In genomic region chr2:113966832-113967231, GRCh38 we compare ENCODE assay signal across 11 cellular contexts.
DNase-seq lines count a peak whose midpoint lies in the region; ATAC-seq and TF ChIP-seq lines count a peak whose summit lies in the region.
"Had no signal": no experiment of that assay in that cellular context is flagged by ENCODE, and none has a peak within 500 bp of the region (broad histone marks: within the 10 kb centered on the region; RNA-seq: fewer than 3 reads in every experiment).

No MANE protein-coding gene starts in this region.

- no peaks in the 10 kb centered on the region for H3K9me3 ChIP-seq in heart left ventricle
- H3K9me3 ChIP-seq in right cardiac atrium (ENCODE audit: control insufficient read depth, low read length), result no peaks in the 10 kb centered on the region
- H3K9me3 ChIP-seq in upper lobe of right lung, result no peaks in the 10 kb centered on the region

- H3K27ac ChIP-seq in heart left ventricle (no peak overlapping the region), right cardiac atrium (ENCODE audit: low read length) (no peak overlapping the region), upper lobe of right lung (no peak overlapping the region)

- DNase-seq in heart left ventricle (no peak), cardiac septum (ENCODE audit: low spot score) (no peak), NOMO-1 treated with DMSO at 0.1 percent for 48 hours (lab: John Stamatoyannopoulos, UW; ENCODE audit: unreplicated experiment) (peak; percentile 50), right cardiac atrium (no peak), upper lobe of right lung (no peak), NCI-H510A treated with DMSO at 0.1 percent for 48 hours (lab: John Stamatoyannopoulos, UW) (no peak), foreskin fibroblast (no peak)
- DNase-seq: activated CD4-positive, alpha-beta T cell treated with anti-CD3 and anti-CD28 coated beads for 48 hours; CD4-positive, CD25-positive, alpha-beta regulatory T cell; NK-92 treated with Interleukin-12 subunit alpha and Interleukin-12 subunit beta, amount 100 ng/mL, for 24 hours had no signal

- TF ChIP-seq CTCF in heart left ventricle (IDR thresholded peaks at IDR 0.05) (no peak), upper lobe of right lung (IDR thresholded peaks at IDR 0.05) (no peak), foreskin fibroblast (IDR thresholded peaks at IDR 0.05; ENCODE audit: low read depth, low read length) (no peak)

- H3K4me1 ChIP-seq in heart left ventricle, result peaks cover 0 to 20% (median 6%) of the 10 kb centered on the region in 12 donors
- no peaks in the 10 kb centered on the region for H3K4me1 ChIP-seq in right cardiac atrium (ENCODE audit: control insufficient read depth, insufficient read depth, low read length)
- H3K4me1 ChIP-seq in upper lobe of right lung, result peaks cover 18% of the 10 kb centered on the region

- H3K36me3 ChIP-seq in heart left ventricle (peaks cover 0 to 42% (median 0%) of the 10 kb centered on the region in 9 donors), upper lobe of right lung (peaks cover 7% of the 10 kb centered on the region)

- TF ChIP-seq POLR2A in heart left ventricle (IDR thresholded peaks at IDR 0.05), result no peak

- ATAC-seq in heart left ventricle, result peak in 3 of 4 donors; percentile 40 to 68 (median 57)
- ATAC-seq in right cardiac atrium, result peak; percentile 62 to 72
- ATAC-seq in upper lobe of right lung, result peak; percentile 70
- ATAC-seq in GM18519 (IDR thresholded peaks at IDR 0.05; ENCODE audit: low FRiP score, unreplicated experiment), result no peak

- no peak overlapping the region for H3K4me3 ChIP-seq in heart left ventricle
- no peak overlapping the region for H3K4me3 ChIP-seq in right cardiac atrium (ENCODE audit: low read length)
- H3K4me3 ChIP-seq in upper lobe of right lung, result no peak overlapping the region
- H3K4me3 ChIP-seq in foreskin fibroblast (ENCODE audit: low read depth in 1 of 2, low read length in 2 of 2), result no peak overlapping the region

- WGBS in heart left ventricle, 4 donors, result 36 to 57% (median 43%) methylated on average over 5 of the region's 5 CpGs
- 27% methylated on average over 5 of the region's 5 CpGs for WGBS in right cardiac atrium

- no peaks in the 10 kb centered on the region for H3K27me3 ChIP-seq in heart left ventricle
- no peaks in the 10 kb centered on the region for H3K27me3 ChIP-seq in right cardiac atrium (ENCODE audit: control insufficient read depth, insufficient read depth)
- H3K27me3 ChIP-seq in upper lobe of right lung, result no peaks in the 10 kb centered on the region

- intact Hi-C loops in heart left ventricle (cut with DNase I) (no loop called here), cardiac septum (cut with DNase I) (loop anchor here (10.0 kb wide), 1 partner anchor 62 kb away; no protein-coding TSS in a partner anchor), right cardiac atrium (cut with DNase I) (no loop called here), upper lobe of right lung (cut with DNase I) (no loop called here)
